ENCODE assay signal across 4 cellular contexts in the genomic region with DNA sequence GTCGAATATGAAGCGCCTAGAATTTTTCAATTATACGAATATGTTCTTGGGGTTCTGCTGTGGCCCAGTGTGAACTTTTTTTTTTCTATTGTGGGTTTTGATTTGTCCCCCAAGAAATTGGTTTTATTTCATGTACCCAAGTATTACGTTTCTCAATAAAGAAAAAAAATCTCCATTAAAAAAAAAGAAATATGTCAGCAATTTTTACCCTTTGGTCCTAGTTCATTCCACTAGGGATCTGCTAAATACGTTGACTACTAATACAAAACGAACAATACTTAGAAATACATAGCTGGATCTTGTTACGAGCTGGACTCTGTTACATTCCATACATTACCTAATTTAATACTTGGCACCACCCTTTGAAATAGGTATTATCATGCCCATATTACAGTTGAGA.
A peak's percentile ranks its signal among the peaks of the same experiment; 100 is the strongest.
TF ChIP-seq lines count a peak whose summit lies in the region.

No MANE protein-coding gene starts in this region.

TF ChIP-seq in HepG2, 621 proteins besides CTCF, POLR2A, EP300 and RAD21 (continues in another document):
- TF ChIP-seq ZNF678 (CRISPR knock-in tag; IDR thresholded peaks at IDR 0.05) (no peak), ZNF501 (CRISPR knock-in tag; IDR thresholded peaks at IDR 0.05) (no peak), CEBPB (IDR thresholded peaks at IDR 0.05; ENCODE audit: borderline replicate concordance, low read depth, low read length) (no peak), KAT7 (CRISPR knock-in tag; IDR thresholded peaks at IDR 0.05; ENCODE audit: borderline replicate concordance) (no peak), MAFK (conservative IDR thresholded peaks at IDR 0.05 in 1 of 2, IDR thresholded peaks at IDR 0.05 in 1 of 2; ENCODE audit: low read length in 2 of 2) (peak in 1 of 2 experiments; percentile 76; a peak in 2 of 4 replicates), U2AF1 (optimal IDR thresholded peaks at IDR 0.05; ENCODE audit: low read depth, low read length) (no peak)
- TF ChIP-seq, protein P1, sequence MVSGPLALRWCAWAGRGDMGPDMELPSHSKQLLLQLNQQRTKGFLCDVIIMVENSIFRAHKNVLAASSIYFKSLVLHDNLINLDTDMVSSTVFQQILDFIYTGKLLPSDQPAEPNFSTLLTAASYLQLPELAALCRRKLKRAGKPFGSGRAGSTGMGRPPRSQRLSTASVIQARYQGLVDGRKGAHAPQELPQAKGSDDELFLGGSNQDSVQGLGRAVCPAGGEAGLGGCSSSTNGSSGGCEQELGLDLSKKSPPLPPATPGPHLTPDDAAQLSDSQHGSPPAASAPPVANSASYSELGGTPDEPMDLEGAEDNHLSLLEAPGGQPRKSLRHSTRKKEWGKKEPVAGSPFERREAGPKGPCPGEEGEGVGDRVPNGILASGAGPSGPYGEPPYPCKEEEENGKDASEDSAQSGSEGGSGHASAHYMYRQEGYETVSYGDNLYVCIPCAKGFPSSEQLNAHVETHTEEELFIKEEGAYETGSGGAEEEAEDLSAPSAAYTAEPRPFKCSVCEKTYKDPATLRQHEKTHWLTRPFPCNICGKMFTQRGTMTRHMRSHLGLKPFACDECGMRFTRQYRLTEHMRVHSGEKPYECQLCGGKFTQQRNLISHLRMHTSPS (CRISPR knock-in tag; IDR thresholded peaks at IDR 0.05; ENCODE audit: low read depth): no peak
- TF ChIP-seq, protein P2, sequence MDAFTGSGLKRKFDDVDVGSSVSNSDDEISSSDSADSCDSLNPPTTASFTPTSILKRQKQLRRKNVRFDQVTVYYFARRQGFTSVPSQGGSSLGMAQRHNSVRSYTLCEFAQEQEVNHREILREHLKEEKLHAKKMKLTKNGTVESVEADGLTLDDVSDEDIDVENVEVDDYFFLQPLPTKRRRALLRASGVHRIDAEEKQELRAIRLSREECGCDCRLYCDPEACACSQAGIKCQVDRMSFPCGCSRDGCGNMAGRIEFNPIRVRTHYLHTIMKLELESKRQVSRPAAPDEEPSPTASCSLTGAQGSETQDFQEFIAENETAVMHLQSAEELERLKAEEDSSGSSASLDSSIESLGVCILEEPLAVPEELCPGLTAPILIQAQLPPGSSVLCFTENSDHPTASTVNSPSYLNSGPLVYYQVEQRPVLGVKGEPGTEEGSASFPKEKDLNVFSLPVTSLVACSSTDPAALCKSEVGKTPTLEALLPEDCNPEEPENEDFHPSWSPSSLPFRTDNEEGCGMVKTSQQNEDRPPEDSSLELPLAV (CRISPR knock-in tag; conservative IDR thresholded peaks at IDR 0.05; ENCODE audit: low read depth): no peak
- TF ChIP-seq, protein P3, sequence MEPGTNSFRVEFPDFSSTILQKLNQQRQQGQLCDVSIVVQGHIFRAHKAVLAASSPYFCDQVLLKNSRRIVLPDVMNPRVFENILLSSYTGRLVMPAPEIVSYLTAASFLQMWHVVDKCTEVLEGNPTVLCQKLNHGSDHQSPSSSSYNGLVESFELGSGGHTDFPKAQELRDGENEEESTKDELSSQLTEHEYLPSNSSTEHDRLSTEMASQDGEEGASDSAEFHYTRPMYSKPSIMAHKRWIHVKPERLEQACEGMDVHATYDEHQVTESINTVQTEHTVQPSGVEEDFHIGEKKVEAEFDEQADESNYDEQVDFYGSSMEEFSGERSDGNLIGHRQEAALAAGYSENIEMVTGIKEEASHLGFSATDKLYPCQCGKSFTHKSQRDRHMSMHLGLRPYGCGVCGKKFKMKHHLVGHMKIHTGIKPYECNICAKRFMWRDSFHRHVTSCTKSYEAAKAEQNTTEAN (CRISPR knock-in tag; conservative IDR thresholded peaks at IDR 0.05): no peak

TF ChIP-seq in A549, 52 proteins besides CTCF, POLR2A, EP300 and RAD21:
- TF ChIP-seq MAFK (IDR thresholded peaks at IDR 0.05; ENCODE audit: partially characterized antibody) (peak; percentile 72), ZNF302 (CRISPR knock-in tag; IDR thresholded peaks at IDR 0.05) (no peak)

TF ChIP-seq in IMR-90, 13 proteins besides CTCF, POLR2A, EP300 and RAD21:
- TF ChIP-seq MAFK (IDR thresholded peaks at IDR 0.05; ENCODE audit: low read depth, low read length) (peak; percentile 66), NFE2L2 (IDR thresholded peaks at IDR 0.05; ENCODE audit: low read depth, low read length) (no peak)
TF ChIP-seq in IMR-90: peak in this region for 1.

TF ChIP-seq in K562, 482 proteins besides CTCF, POLR2A, EP300 and RAD21:
- TF ChIP-seq ZNF316 (IDR thresholded peaks at IDR 0.05) (peak; percentile 49), SIN3B (IDR thresholded peaks at IDR 0.05; ENCODE audit: low read depth) (no peak), FIP1L1 (IDR thresholded peaks at IDR 0.05; ENCODE audit: low read depth, low read length, poor library complexity, severe bottlenecking) (no peak), TFAM (CRISPR knock-in tag; conservative IDR thresholded peaks at IDR 0.05) (no peak), SMAD3 (CRISPR knock-in tag; conservative IDR thresholded peaks at IDR 0.05) (no peak)
TF ChIP-seq in K562: peak in this region for 1.
